In genomic region chr3:11924518-11924917, GRCh38 we compare ENCODE assay signal across 26 cellular contexts.
"Had no signal": no experiment of that assay in that cellular context is flagged by ENCODE, and none has a peak within 500 bp of the region (broad histone marks: within the 10 kb centered on the region; RNA-seq: fewer than 3 reads in every experiment).

No MANE protein-coding gene starts in this region.

- H3K4me3 ChIP-seq: ascending aorta, cardiac muscle cell, gastroesophageal sphincter, hepatocyte, testis, transverse colon, vagina had no signal

- H3K79me2 ChIP-seq: hepatocyte had no signal

- H3K27ac ChIP-seq: ascending aorta, cardiac muscle cell, gastroesophageal sphincter, hepatocyte, testis, transverse colon, vagina had no signal

- H3K36me3 Mint-ChIP-seq: activated naive CD4-positive, alpha-beta T cell treated with anti-CD3 and anti-CD28 coated beads, Interleukin-2, amount 10 ng/mL, durations not matched to agents 7 days and 5 days; activated naive CD8-positive, alpha-beta T cell treated with anti-CD3 and anti-CD28 coated beads, Interleukin-2, amount 10 ng/mL, durations not matched to agents 7 days and 5 days; brain; naive thymus-derived CD4-positive, alpha-beta T cell; stimulated activated naive B cell treated with anti-CD40 and anti-IgM and Interleukin-4, amounts not matched to agents 10 μg/mL and 1 μg/mL and 100 μg/mL, for 72 hours had no signal

- H3K36me3 ChIP-seq: ascending aorta, cardiac muscle cell, gastroesophageal sphincter, transverse colon, vagina had no signal

- H3K27ac Mint-ChIP-seq: activated naive CD4-positive, alpha-beta T cell treated with anti-CD3 and anti-CD28 coated beads, Interleukin-2, amount 10 ng/mL, durations not matched to agents 7 days and 5 days; activated naive CD8-positive, alpha-beta T cell treated with anti-CD3 and anti-CD28 coated beads, Interleukin-2, amount 10 ng/mL, durations not matched to agents 7 days and 5 days; activated T-helper 1 cell treated with anti-CD3 and anti-CD28 coated beads, Interleukin-12 subunit alpha, Interleukin-12 subunit beta, Interleukin-2, Interleukin-4 antibody, amounts not matched to agents 30 ng/mL and 10 ng/mL and 1 ng/mL, durations not matched to agents 14 hours and 24 hours and 36 hours; brain; effector memory CD8-positive, alpha-beta T cell; naive thymus-derived CD4-positive, alpha-beta T cell; stimulated activated naive B cell treated with anti-CD40 and anti-IgM and Interleukin-4, amounts not matched to agents 10 μg/mL and 1 μg/mL and 100 μg/mL, for 72 hours had no signal

- H3K27me3 Mint-ChIP-seq: brain had no signal

- ATAC-seq: effector memory CD8-positive, alpha-beta T cell; gastroesophageal sphincter; naive thymus-derived CD4-positive, alpha-beta T cell; right cardiac atrium; stimulated activated naive B cell treated with anti-CD40 and anti-IgM and Interleukin-4, amounts not matched to agents 10 μg/mL and 1 μg/mL and 100 μg/mL, for 72 hours had no signal

- H3K27me3 ChIP-seq: ascending aorta, cardiac muscle cell, gastroesophageal sphincter, testis, transverse colon, vagina had no signal

- H3K9me3 Mint-ChIP-seq: activated naive CD4-positive, alpha-beta T cell treated with anti-CD3 and anti-CD28 coated beads, Interleukin-2, amount 10 ng/mL, durations not matched to agents 7 days and 5 days; activated naive CD8-positive, alpha-beta T cell treated with anti-CD3 and anti-CD28 coated beads, Interleukin-2, amount 10 ng/mL, durations not matched to agents 7 days and 5 days; activated T-helper 1 cell treated with anti-CD3 and anti-CD28 coated beads, Interleukin-12 subunit alpha, Interleukin-12 subunit beta, Interleukin-2, Interleukin-4 antibody, amounts not matched to agents 30 ng/mL and 10 ng/mL and 1 ng/mL, durations not matched to agents 14 hours and 24 hours and 36 hours; effector memory CD8-positive, alpha-beta T cell; stimulated activated naive B cell treated with anti-CD40 and anti-IgM and Interleukin-4, amounts not matched to agents 10 μg/mL and 1 μg/mL and 100 μg/mL, for 72 hours had no signal

- H3K4me1 ChIP-seq: ascending aorta, gastroesophageal sphincter, testis, transverse colon, vagina had no signal

- H3K9me3 ChIP-seq: ascending aorta, gastroesophageal sphincter, testis, transverse colon, vagina had no signal

- H2AFZ ChIP-seq: hepatocyte had no signal

- H3K4me3 Mint-ChIP-seq: activated naive CD4-positive, alpha-beta T cell treated with anti-CD3 and anti-CD28 coated beads, Interleukin-2, amount 10 ng/mL, durations not matched to agents 7 days and 5 days; activated naive CD8-positive, alpha-beta T cell treated with anti-CD3 and anti-CD28 coated beads, Interleukin-2, amount 10 ng/mL, durations not matched to agents 7 days and 5 days; activated T-helper 1 cell treated with anti-CD3 and anti-CD28 coated beads, Interleukin-12 subunit alpha, Interleukin-12 subunit beta, Interleukin-2, Interleukin-4 antibody, amounts not matched to agents 30 ng/mL and 10 ng/mL and 1 ng/mL, durations not matched to agents 14 hours and 24 hours and 36 hours; brain; effector memory CD8-positive, alpha-beta T cell; naive thymus-derived CD4-positive, alpha-beta T cell; stimulated activated naive B cell treated with anti-CD40 and anti-IgM and Interleukin-4, amounts not matched to agents 10 μg/mL and 1 μg/mL and 100 μg/mL, for 72 hours had no signal

- H3K4me2 ChIP-seq: hepatocyte had no signal

- DNase-seq: activated CD4-positive, alpha-beta T cell treated with anti-CD3 and anti-CD28 coated beads for 4 hours; activated CD4-positive, alpha-beta T cell treated with anti-CD3 and anti-CD28 coated beads, Interleukin-2, amount 50 U/mL, for 4 hours; activated CD8-positive, alpha-beta memory T cell treated with anti-CD3 and anti-CD28 coated beads, Interleukin-2, amount 50 U/mL, for 4 hours; activated gamma-delta T cell; activated naive CD4-positive, alpha-beta T cell treated with anti-CD3 and anti-CD28 coated beads, Interleukin-2, amount 10 ng/mL, durations not matched to agents 7 days and 5 days; activated naive CD8-positive, alpha-beta T cell treated with anti-CD3 and anti-CD28 coated beads, Interleukin-2, amount 10 ng/mL, durations not matched to agents 7 days and 5 days; activated T-cell treated with anti-CD3 and anti-CD28 coated beads, Interleukin-2, amount 50 U/mL, for 1 hour; cortex of kidney; effector memory CD8-positive, alpha-beta T cell; kidney; midbrain; naive thymus-derived CD4-positive, alpha-beta T cell; occipital lobe; right cardiac atrium; stimulated activated CD4-positive, alpha-beta T cell treated with anti-CD3 and anti-CD28 coated beads, Interleukin-15, amount 100 ng/mL, for 24 hours; stimulated activated CD4-positive, alpha-beta T cell treated with anti-CD3 and anti-CD28 coated beads, Interleukin-2, amount 100 ng/mL, for 24 hours; stimulated activated naive B cell treated with anti-CD40 and anti-IgM and Interleukin-4, amounts not matched to agents 10 μg/mL and 1 μg/mL and 100 μg/mL, for 72 hours; testis; transverse colon had no signal

- H3K4me1 Mint-ChIP-seq: activated naive CD4-positive, alpha-beta T cell treated with anti-CD3 and anti-CD28 coated beads, Interleukin-2, amount 10 ng/mL, durations not matched to agents 7 days and 5 days; activated naive CD8-positive, alpha-beta T cell treated with anti-CD3 and anti-CD28 coated beads, Interleukin-2, amount 10 ng/mL, durations not matched to agents 7 days and 5 days; brain; naive thymus-derived CD4-positive, alpha-beta T cell; stimulated activated naive B cell treated with anti-CD40 and anti-IgM and Interleukin-4, amounts not matched to agents 10 μg/mL and 1 μg/mL and 100 μg/mL, for 72 hours had no signal
